In the genomic region with DNA sequence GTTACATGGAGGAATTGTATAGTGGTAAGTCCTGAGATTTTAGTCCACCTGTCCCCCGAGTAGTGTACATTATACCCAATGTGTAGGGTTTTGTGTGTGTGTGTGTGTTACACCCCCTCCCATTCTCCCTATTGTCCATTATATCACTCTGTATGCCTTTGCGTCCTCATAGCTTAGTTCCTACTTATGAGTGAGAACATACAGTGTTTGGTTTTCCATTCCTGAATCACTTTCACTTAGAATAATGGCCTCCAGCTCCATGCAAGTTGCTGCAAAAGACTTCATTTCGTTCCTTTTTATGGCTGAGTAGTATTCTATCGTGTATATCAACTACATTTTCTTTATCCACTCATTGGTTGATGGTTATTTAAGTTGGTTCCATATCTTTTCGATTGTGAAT, we compare ENCODE assay signal across 10 cellular contexts. TPM values are rescaled to one million over a fixed set of nuclear protein-coding genes. Genes with fewer than 3 reads are reported as not detected.
DNase-seq lines count a peak whose midpoint lies in the region; ATAC-seq and TF ChIP-seq lines count a peak whose summit lies in the region.
"Had no signal": no experiment of that assay in that cellular context is flagged by ENCODE, and none has a peak within 500 bp of the region (broad histone marks: within the 10 kb centered on the region; RNA-seq: fewer than 3 reads in every experiment).

No MANE protein-coding gene starts in this region.

- no peak overlapping the region for H3K27ac Mint-ChIP-seq in activated naive CD4-positive, alpha-beta T cell treated with anti-CD3 and anti-CD28 coated beads, Interleukin-2, amount 10 ng/mL, durations not matched to agents 7 days and 5 days
- H3K27ac Mint-ChIP-seq in activated naive CD8-positive, alpha-beta T cell treated with anti-CD3 and anti-CD28 coated beads, Interleukin-2, amount 50 U/mL, for 24 hours = no peak overlapping the region

- no peak overlapping the region for H3K27ac ChIP-seq in lung (ENCODE audit: low read depth in 1 of 2, low read length in 1 of 2)
- no peak overlapping the region for H3K27ac ChIP-seq in upper lobe of right lung
- H3K27ac ChIP-seq in brain microvascular endothelial cell = no peak overlapping the region

- intact Hi-C loops in upper lobe of right lung (cut with DNase I) = no loop called here

- peaks cover 58% of the 10 kb centered on the region for H3K27me3 Mint-ChIP-seq in activated naive CD4-positive, alpha-beta T cell treated with anti-CD3 and anti-CD28 coated beads, Interleukin-2, amount 10 ng/mL, durations not matched to agents 7 days and 5 days
- H3K27me3 Mint-ChIP-seq in activated naive CD8-positive, alpha-beta T cell treated with anti-CD3 and anti-CD28 coated beads, Interleukin-2, amount 50 U/mL, for 24 hours = peaks cover 40% of the 10 kb centered on the region

- H3K36me3 Mint-ChIP-seq in activated naive CD4-positive, alpha-beta T cell treated with anti-CD3 and anti-CD28 coated beads, Interleukin-2, amount 10 ng/mL, durations not matched to agents 7 days and 5 days = no peaks in the 10 kb centered on the region
- H3K36me3 Mint-ChIP-seq in activated naive CD8-positive, alpha-beta T cell treated with anti-CD3 and anti-CD28 coated beads, Interleukin-2, amount 50 U/mL, for 24 hours (ENCODE audit: low read depth) = no peaks in the 10 kb centered on the region

- H3K4me3 ChIP-seq in lung = peak overlapping the region; percentile 24
- peak overlapping the region; percentile 49 for H3K4me3 ChIP-seq in upper lobe of right lung
- no peak overlapping the region for H3K4me3 ChIP-seq in brain microvascular endothelial cell (ENCODE audit: low read depth, low read length)

- H3K9me3 Mint-ChIP-seq in activated naive CD4-positive, alpha-beta T cell treated with anti-CD3 and anti-CD28 coated beads, Interleukin-2, amount 10 ng/mL, durations not matched to agents 7 days and 5 days = no peaks in the 10 kb centered on the region
- no peaks in the 10 kb centered on the region for H3K9me3 Mint-ChIP-seq in activated naive CD8-positive, alpha-beta T cell treated with anti-CD3 and anti-CD28 coated beads, Interleukin-2, amount 50 U/mL, for 24 hours

- in situ Hi-C loops in brain microvascular endothelial cell (cut with HindIII; ENCODE audit: low pct_ligation_motif_present, low sequenced_read_pairs) = no loop called here

- no peak for ATAC-seq in activated naive CD8-positive, alpha-beta T cell treated with anti-CD3 and anti-CD28 coated beads, Interleukin-2, amount 50 U/mL, for 24 hours
- no peak for ATAC-seq in lung (ENCODE audit: insufficient read depth, low FRiP score)
- no peak for ATAC-seq in upper lobe of right lung
- ATAC-seq in HG03571 (IDR thresholded peaks at IDR 0.05; ENCODE audit: unreplicated experiment) = no peak

- WGBS in lung, 2 donors = 67 to 73% methylated on average over 5 of the region's 5 CpGs

- no peak for DNase-seq in activated naive CD4-positive, alpha-beta T cell treated with anti-CD3 and anti-CD28 coated beads, Interleukin-2, amount 10 ng/mL, durations not matched to agents 7 days and 5 days
- no peak for DNase-seq in activated naive CD4-positive, alpha-beta T cell treated with Interleukin-2 at 50 U/mL for 16 hours
- no peak for DNase-seq in activated naive CD8-positive, alpha-beta T cell treated with anti-CD3 and anti-CD28 coated beads, Interleukin-2, amount 50 U/mL, for 24 hours
- DNase-seq in lung (ENCODE audit: low spot score) (no peak), upper lobe of right lung (no peak), NCI-H226 (no peak), brain microvascular endothelial cell (no peak)

- peaks cover 13% of the 10 kb centered on the region for H3K4me1 Mint-ChIP-seq in activated naive CD4-positive, alpha-beta T cell treated with anti-CD3 and anti-CD28 coated beads, Interleukin-2, amount 10 ng/mL, durations not matched to agents 7 days and 5 days
- H3K4me1 Mint-ChIP-seq in activated naive CD8-positive, alpha-beta T cell treated with anti-CD3 and anti-CD28 coated beads, Interleukin-2, amount 50 U/mL, for 24 hours = peaks cover 8% of the 10 kb centered on the region

- H3K9me3 ChIP-seq in lung (ENCODE audit: control insufficient read depth in 2 of 2, insufficient read depth in 1 of 2, low read length in 1 of 2) = peaks cover 0 to 2% of the 10 kb centered on the region in 2 donors
- H3K9me3 ChIP-seq in upper lobe of right lung = no peaks in the 10 kb centered on the region

- H3K36me3 ChIP-seq in lung (ENCODE audit: control insufficient read depth in 2 of 2, insufficient read depth in 2 of 2, low read length in 2 of 2) = no peaks in the 10 kb centered on the region
- H3K36me3 ChIP-seq in upper lobe of right lung = no peaks in the 10 kb centered on the region
- H3K36me3 ChIP-seq in brain microvascular endothelial cell (replicated peaks) = no peaks in the 10 kb centered on the region

- CTCF ChIA-PET in activated naive CD4-positive, alpha-beta T cell treated with anti-CD3 and anti-CD28 coated beads, Interleukin-2, amount 10 ng/mL, durations not matched to agents 7 days and 5 days (lab: Charles Lee) = interaction anchor here (0.7 to 1.0 kb wide), 3 partner anchors 38 to 590 kb away, joined by 3 to 4 read pairs (median 3); no protein-coding TSS in a partner anchor

- H3K4me1 ChIP-seq in lung (ENCODE audit: control insufficient read depth in 2 of 2, insufficient read depth in 2 of 2, low read length in 2 of 2) = peaks cover 0 to 8% of the 10 kb centered on the region in 2 donors
- H3K4me1 ChIP-seq in upper lobe of right lung = peaks cover 3% of the 10 kb centered on the region

- TF ChIP-seq CTCF in lung (IDR thresholded peaks at IDR 0.05; ENCODE audit: control extremely low read depth, extremely low read depth) (no peak), upper lobe of right lung (IDR thresholded peaks at IDR 0.05) (no peak), brain microvascular endothelial cell (IDR thresholded peaks at IDR 0.05; ENCODE audit: low read depth, low read length, missing control alignments) (no peak)

- peak overlapping the region; percentile 20 for H3K4me3 Mint-ChIP-seq in activated naive CD4-positive, alpha-beta T cell treated with anti-CD3 and anti-CD28 coated beads, Interleukin-2, amount 10 ng/mL, durations not matched to agents 7 days and 5 days
- peak overlapping the region; percentile 32 for H3K4me3 Mint-ChIP-seq in activated naive CD8-positive, alpha-beta T cell treated with anti-CD3 and anti-CD28 coated beads, Interleukin-2, amount 50 U/mL, for 24 hours

- no peaks in the 10 kb centered on the region for H3K27me3 ChIP-seq in lung (ENCODE audit: control insufficient read depth, insufficient read depth)
- peaks cover 36% of the 10 kb centered on the region for H3K27me3 ChIP-seq in upper lobe of right lung
- peaks cover 14% of the 10 kb centered on the region for H3K27me3 ChIP-seq in brain microvascular endothelial cell (replicated peaks)

RNA-seq across cellular contexts. Expression of gene FA2H, which starts 0.6 kb away (rescaled TPM):
- total RNA-seq in lung = 1 to 10 TPM; 5.9 to 7.1 TPM
- polyA plus RNA-seq in lung = 1 to 10 TPM; 2.1 to 3.5 TPM
- total RNA-seq in upper lobe of right lung = 2.1 TPM
- total RNA-seq: Daoy, fibroblast of lung had no signal
- polyA plus RNA-seq: fibroblast of lung had no signal
